Comparison of ENCODE assay signal across 8 cellular contexts in the genomic region with DNA sequence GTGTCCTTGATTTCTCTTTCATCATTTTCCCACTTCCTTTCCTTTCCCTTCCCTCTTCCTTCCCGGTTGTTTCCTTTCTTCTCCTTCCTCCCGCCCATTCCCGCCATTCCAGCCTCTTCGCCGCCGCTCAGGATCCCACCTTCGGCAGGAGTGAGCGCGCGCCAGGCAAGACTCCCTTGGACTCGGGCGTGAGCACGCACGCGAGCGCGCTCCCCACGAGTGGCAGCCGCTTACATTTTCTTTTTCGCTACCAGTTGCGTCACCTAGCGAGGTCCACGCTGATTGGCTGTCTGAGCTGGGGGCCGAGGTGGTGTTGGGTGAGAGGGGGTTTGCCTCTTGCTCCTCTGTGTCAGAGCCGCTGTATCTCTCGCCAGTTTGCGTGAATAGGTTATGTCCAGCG. TPM values are rescaled to one million over a fixed set of nuclear protein-coding genes. Genes with fewer than 3 reads are reported as not detected.
A peak's percentile ranks its signal among the peaks of the same experiment; 100 is the strongest.
DNase-seq lines count a peak whose midpoint lies in the region; ATAC-seq lines count a peak whose summit lies in the region.

No MANE protein-coding gene starts in this region.

- intact Hi-C loops in right cardiac atrium (cut with DNase I): no loop called here

- ATAC-seq in right cardiac atrium (peak; percentile 84 to 85), HG02852 (IDR thresholded peaks at IDR 0.05; ENCODE audit: unreplicated experiment) (no peak)

- H3K27ac Mint-ChIP-seq in activated naive CD8-positive, alpha-beta T cell treated with anti-CD3 and anti-CD28 coated beads for 36 hours: peak overlapping the region; percentile 46

- H3K4me3 ChIP-seq in right cardiac atrium (ENCODE audit: low read length) (peak overlapping the region; percentile 31), skin epidermis (peak overlapping the region; percentile 5 to 40 (median 21))

- no peaks in the 10 kb centered on the region for H3K4me1 Mint-ChIP-seq in activated naive CD8-positive, alpha-beta T cell treated with anti-CD3 and anti-CD28 coated beads for 36 hours

- no peaks in the 10 kb centered on the region for H3K4me1 ChIP-seq in right cardiac atrium (ENCODE audit: control insufficient read depth, insufficient read depth, low read length)

- H3K9me3 Mint-ChIP-seq in activated naive CD8-positive, alpha-beta T cell treated with anti-CD3 and anti-CD28 coated beads for 36 hours: no peaks in the 10 kb centered on the region

- H3K4me3 Mint-ChIP-seq in activated naive CD8-positive, alpha-beta T cell treated with anti-CD3 and anti-CD28 coated beads for 36 hours: peak overlapping the region; percentile 81

- 3% methylated on average over 27 of the region's 28 CpGs for WGBS in right cardiac atrium

- peaks cover 34% of the 10 kb centered on the region for H3K27me3 Mint-ChIP-seq in activated naive CD8-positive, alpha-beta T cell treated with anti-CD3 and anti-CD28 coated beads for 36 hours

- DNase-seq in activated naive CD4-positive, alpha-beta T cell treated with Interleukin-2 at 50 U/mL for 16 hours: peak; percentile 10
- DNase-seq in activated naive CD4-positive, alpha-beta T cell (lab: John Stamatoyannopoulos, UW): no peak
- peak; percentile 61 for DNase-seq in activated naive CD8-positive, alpha-beta T cell treated with anti-CD3 and anti-CD28 coated beads for 36 hours
- DNase-seq in right cardiac atrium: peak; percentile 61 to 86 (median 84)
- DNase-seq in T-helper 9 cell: no peak
- no peak for DNase-seq in NCI-H510A treated with DMSO at 0.1 percent for 48 hours (lab: John Stamatoyannopoulos, UW)

- H3K27me3 ChIP-seq in right cardiac atrium (ENCODE audit: control insufficient read depth, insufficient read depth): no peaks in the 10 kb centered on the region

- no peaks in the 10 kb centered on the region for H3K9me3 ChIP-seq in right cardiac atrium (ENCODE audit: control insufficient read depth, low read length)

- H3K27ac ChIP-seq in right cardiac atrium (ENCODE audit: low read length): no peak overlapping the region
- no peak overlapping the region for H3K27ac ChIP-seq in skin epidermis

- H3K36me3 Mint-ChIP-seq in activated naive CD8-positive, alpha-beta T cell treated with anti-CD3 and anti-CD28 coated beads for 36 hours: no peaks in the 10 kb centered on the region

RNA-seq across cellular contexts. Expression of a gene that starts 11.8 kb away (rescaled TPM):
- not detected for total RNA-seq in activated naive CD8-positive, alpha-beta T cell treated with anti-CD3 and anti-CD28 coated beads for 36 hours
- not detected for total RNA-seq in right cardiac atrium
- not detected for polyA plus RNA-seq in right cardiac atrium

RNA-seq across cellular contexts. Expression of a gene that starts 24.9 kb away (rescaled TPM):
- not detected for total RNA-seq in activated naive CD8-positive, alpha-beta T cell treated with anti-CD3 and anti-CD28 coated beads for 36 hours
- total RNA-seq in right cardiac atrium: not detected
- polyA plus RNA-seq in right cardiac atrium: not detected

RNA-seq across cellular contexts. Expression of a gene that starts 39.3 kb away (rescaled TPM):
- total RNA-seq in activated naive CD8-positive, alpha-beta T cell treated with anti-CD3 and anti-CD28 coated beads for 36 hours: 10 to 100 TPM; 84.5 to 85.6 TPM
- total RNA-seq in right cardiac atrium: 10 to 100 TPM; 21.4 to 26.4 (median 24.2) TPM
- polyA plus RNA-seq in right cardiac atrium: 37.2 TPM

RNA-seq across cellular contexts. Expression of a gene that starts 51.1 kb away (rescaled TPM):
- total RNA-seq in activated naive CD8-positive, alpha-beta T cell treated with anti-CD3 and anti-CD28 coated beads for 36 hours: 10 to 100 TPM; 41.9 to 45.2 TPM
- total RNA-seq in right cardiac atrium: 10 to 100 TPM; 26.7 to 39.6 (median 32.7) TPM
- 26.2 TPM for polyA plus RNA-seq in right cardiac atrium

Comparison
In these comparisons a context has a peak if more than half of its experiments do, and no peak if none do; other contexts are left out.
1. DNase-seq: peak in activated naive CD4-positive, alpha-beta T cell treated with Interleukin-2 at 50 U/mL for 16 hours (single experiment), activated naive CD8-positive, alpha-beta T cell treated with anti-CD3 and anti-CD28 coated beads for 36 hours (single experiment) and right cardiac atrium (3 of 3); none in activated naive CD4-positive, alpha-beta T cell (0 of 4), T-helper 9 cell (single experiment) and NCI-H510A treated with DMSO at 0.1 percent for 48 hours (single experiment).